Comparison of ENCODE assay signal across 8 cellular contexts in genomic region chr7:66114743-66115727, GRCh38. TPM values are rescaled to one million over a fixed set of nuclear protein-coding genes. Genes with fewer than 3 reads are reported as not detected.
DNase-seq lines count a peak whose midpoint lies in the region; ATAC-seq lines count a peak whose summit lies in the region.

Gene CRCP (plus strand): TSS chr7:66114847. CDS start chr7:66114963, 116 bp downstream.

- 0% methylated on average over 68 of the region's 68 CpGs for WGBS in esophagus, 2 donors

- no peaks in the 10 kb centered on the region for H3K27me3 ChIP-seq in HUES48 (ENCODE audit: control insufficient read depth, insufficient read depth, low read length)
- no peaks in the 10 kb centered on the region for H3K27me3 ChIP-seq in esophagus (ENCODE audit: control insufficient read depth in 1 of 2, insufficient read depth in 2 of 2, low read length in 2 of 2)
- H3K27me3 ChIP-seq in muscle layer of colon (ENCODE audit: control insufficient read depth in 1 of 2, insufficient read depth in 2 of 2, low read length in 2 of 2) = no peaks in the 10 kb centered on the region

- H3K4me1 ChIP-seq in HUES48 (ENCODE audit: control insufficient read depth, insufficient read depth, low read length) = no peaks in the 10 kb centered on the region
- peaks cover 2 to 14% of the 10 kb centered on the region in 2 donors for H3K4me1 ChIP-seq in esophagus (ENCODE audit: control insufficient read depth in 2 of 2, insufficient read depth in 2 of 2, low read length in 1 of 2)
- peaks cover 10% of the 10 kb centered on the region for H3K4me1 ChIP-seq in muscle layer of colon (ENCODE audit: insufficient read depth, low read length)

- peak; percentile 91 for ATAC-seq in GM21423 (IDR thresholded peaks at IDR 0.05; ENCODE audit: unreplicated experiment)

- peak within 1 kb of the TSS; percentile 94 for H3K27ac ChIP-seq in HUES48 (ENCODE audit: low read depth, low read length)
- peak within 1 kb of the TSS; percentile 97 to 98 for H3K27ac ChIP-seq in esophagus (ENCODE audit: low read depth in 2 of 2, low read length in 1 of 2)
- peak within 1 kb of the TSS; percentile 100 for H3K27ac ChIP-seq in muscle layer of colon (ENCODE audit: low read depth, low read length)

- peak within 1 kb of the TSS; percentile 88 for H3K9ac ChIP-seq in HUES48 (ENCODE audit: low read depth, low read length)
- peak within 1 kb of the TSS; percentile 78 for H3K9ac ChIP-seq in muscle layer of colon (ENCODE audit: low read length)

- peak; percentile 12 for DNase-seq in DMS153 treated with DMSO at 0.1 percent for 48 hours (lab: John Stamatoyannopoulos, UW; ENCODE audit: unreplicated experiment)
- peak; percentile 90 for DNase-seq in OCI-M1 (lab: John Stamatoyannopoulos, UW)
- peak; percentile 78 for DNase-seq in activated T-cell treated with anti-CD3 and anti-CD28 coated beads for 48 hours (ENCODE audit: low read depth)
- DNase-seq in stimulated activated CD8-positive, alpha-beta memory T cell treated with anti-CD3 and anti-CD28 coated beads, Interleukin-7, amount 100 ng/mL, for 24 hours (ENCODE audit: low read depth) = peak; percentile 75

- H3K4me3 ChIP-seq in HUES48 (ENCODE audit: low read depth, low read length) (peak within 1 kb of the TSS; percentile 90), esophagus (ENCODE audit: low read depth in 1 of 2, low read length in 2 of 2) (peak within 1 kb of the TSS; percentile 88 to 94), muscle layer of colon (ENCODE audit: low read depth in 1 of 2, low read length in 2 of 2) (peak within 1 kb of the TSS; percentile 80 to 94)

- H3K9me3 ChIP-seq in HUES48 (ENCODE audit: control insufficient read depth, insufficient read depth, low read length) (no peaks in the 10 kb centered on the region), esophagus (ENCODE audit: control insufficient read depth in 2 of 2, insufficient read depth in 1 of 2, low read depth in 1 of 2, low read length in 1 of 2) (no peaks in the 10 kb centered on the region), muscle layer of colon (ENCODE audit: low read length) (no peaks in the 10 kb centered on the region)

- H3K36me3 ChIP-seq in HUES48 (ENCODE audit: control insufficient read depth, insufficient read depth, low read length) = no peaks in the 10 kb centered on the region
- H3K36me3 ChIP-seq in esophagus (ENCODE audit: control insufficient read depth in 2 of 2, insufficient read depth in 2 of 2, low read length in 1 of 2) = peaks cover 0 to 4% of the 10 kb centered on the region in 2 donors
- peaks cover 8% of the 10 kb centered on the region for H3K36me3 ChIP-seq in muscle layer of colon (ENCODE audit: insufficient read depth, low read length)

RNA-seq across cellular contexts. Expression of gene CRCP, which starts in this region (rescaled TPM):
- polyA plus RNA-seq in esophagus = 10 to 100 TPM; 14.5 to 19.5 TPM

Comparison
In these comparisons a context has a peak if more than half of its experiments do, and no peak if none do; other contexts are left out.
1. Peak in every context shown above with its lines: DNase-seq, ATAC-seq, H3K4me3 ChIP-seq and H3K27ac ChIP-seq.
2. DNase-seq: peak in every context shown above with its lines; median percentile 90 in OCI-M1; 78 in activated T-cell treated with anti-CD3 and anti-CD28 coated beads for 48 hours; 75 in stimulated activated CD8-positive, alpha-beta memory T cell treated with anti-CD3 and anti-CD28 coated beads, Interleukin-7, amount 100 ng/mL, for 24 hours; 12 in DMS153 treated with DMSO at 0.1 percent for 48 hours.